In genomic region chr1:56225964-56226594, GRCh38 we compare ENCODE assay signal across 24 cellular contexts.
DNase-seq lines count a peak whose midpoint lies in the region; ATAC-seq, FAIRE-seq and TF ChIP-seq lines count a peak whose summit lies in the region.
"Had no signal": no experiment of that assay in that cellular context is flagged by ENCODE, and none has a peak within 500 bp of the region (broad histone marks: within the 10 kb centered on the region; RNA-seq: fewer than 3 reads in every experiment).

No MANE protein-coding gene starts in this region.

- CTCF ChIA-PET in A549 (lab: Yijun Ruan, JAX) = no interaction called here
- CTCF ChIA-PET in PC-3 (lab: Charles Lee) = no interaction called here
- CTCF ChIA-PET in activated CD8-positive, alpha-beta T cell treated with anti-CD3 and anti-CD28 coated beads for 36 hours (lab: Charles Lee) = no interaction called here

- intact Hi-C loops in PC-3 (cut with micrococcal nuclease) = no loop called here
- intact Hi-C loops in activated CD8-positive, alpha-beta T cell treated with anti-CD3 and anti-CD28 coated beads for 36 hours (cut with micrococcal nuclease) = no loop called here

- FAIRE-seq in A549 (lab: Jason Lieb, UNC) = no peak
- FAIRE-seq: A204.1, GM12891, GM18507 had no signal

- H3K27me3 Mint-ChIP-seq in activated CD8-positive, alpha-beta T cell treated with anti-CD3 and anti-CD28 coated beads for 36 hours = no peaks in the 10 kb centered on the region

- H3K4me1 Mint-ChIP-seq in activated CD8-positive, alpha-beta T cell treated with anti-CD3 and anti-CD28 coated beads for 36 hours (ENCODE audit: low read depth) = no peaks in the 10 kb centered on the region
- H3K4me1 Mint-ChIP-seq: CD4-positive, alpha-beta memory T cell had no signal

- TF ChIP-seq POLR2A in A549 (IDR thresholded peaks at IDR 0.05; ENCODE audit: low read length) = no peak

- H3K36me3 ChIP-seq in PC-3 (ENCODE audit: low read depth, low read length) (no peaks in the 10 kb centered on the region), liver (ENCODE audit: control insufficient read depth in 4 of 4, insufficient read depth in 3 of 4, low read depth in 1 of 4, low read length in 3 of 4) (no peaks in the 10 kb centered on the region)
- H3K36me3 ChIP-seq: BE2C; BLaER1 treated with 17β-estradiol and CSF1 and Interleukin-3, amounts not matched to agents 10 nM and 100 nM had no signal

- no peaks in the 10 kb centered on the region for H3K27me3 ChIP-seq in PC-3 (ENCODE audit: low read length)
- no peaks in the 10 kb centered on the region for H3K27me3 ChIP-seq in liver (ENCODE audit: control insufficient read depth in 4 of 4, insufficient read depth in 4 of 4, low read length in 3 of 4)
- H3K27me3 ChIP-seq: BE2C had no signal

- POLR2A ChIA-PET in A549 (lab: Yijun Ruan, JAX) = no interaction called here
- POLR2A ChIA-PET in PC-3 (lab: Charles Lee; ENCODE audit: unreplicated experiment) = no interaction called here
- POLR2A ChIA-PET in activated CD8-positive, alpha-beta T cell treated with anti-CD3 and anti-CD28 coated beads for 36 hours (lab: Charles Lee) = no interaction called here

- DNase-seq in A549 (ENCODE audit: low read depth in 1 of 2, low spot score in 1 of 2) (no peak), PC-3 (no peak), hepatic stellate cell (ENCODE audit: low spot score) (no peak), activated T-cell treated with anti-CD3 and anti-CD28 coated beads for 4 hours (no peak)
- no peak for DNase-seq in activated CD8-positive, alpha-beta T cell treated with anti-CD3 and anti-CD28 coated beads for 36 hours
- DNase-seq: ACHN; AML-193; BE2C; Calu3; CD4-positive, alpha-beta memory T cell; COR-L47; DMS53; DMS79 treated with DMSO at 0.1 percent for 48 hours; GF-D8; H9 had no signal

- no peak overlapping the region for H3K27ac Mint-ChIP-seq in activated CD8-positive, alpha-beta T cell treated with anti-CD3 and anti-CD28 coated beads for 36 hours
- H3K27ac Mint-ChIP-seq: CD14-positive monocyte; CD4-positive, alpha-beta memory T cell; GM23338; H9 had no signal

- no TSS peak for BruUV-seq in PC-3 (replicated peaks; lab: Mats Ljungman, UMichigan)

- H3K79me2 ChIP-seq in PC-3 (ENCODE audit: low read length) = no peaks in the 10 kb centered on the region

- H3K9me3 Mint-ChIP-seq in activated CD8-positive, alpha-beta T cell treated with anti-CD3 and anti-CD28 coated beads for 36 hours = peaks cover 2% of the 10 kb centered on the region
- H3K9me3 Mint-ChIP-seq: GM23338, H9 had no signal

- no peak overlapping the region for H3K4me2 ChIP-seq in A549
- no peak overlapping the region for H3K4me2 ChIP-seq in PC-3 (ENCODE audit: low read length)
- H3K4me2 ChIP-seq: BLaER1 treated with 17β-estradiol and CSF1 and Interleukin-3, amounts not matched to agents 10 nM and 100 nM; GM23338 had no signal

- H3K4me3 ChIP-seq in A549 (no peak overlapping the region), PC-3 (ENCODE audit: low read length) (no peak overlapping the region), liver (ENCODE audit: low read depth in 1 of 3, low read length in 3 of 3) (no peak overlapping the region)
- H3K4me3 ChIP-seq: BLaER1 treated with 17β-estradiol and CSF1 and Interleukin-3, amounts not matched to agents 10 nM and 100 nM; GM23338 had no signal

- no peaks in the 10 kb centered on the region for H4K20me1 ChIP-seq in PC-3 (ENCODE audit: low read length)

- ATAC-seq in A549 (no peak), PC-3 (peak; percentile 38; the same call in 1 of the 2 replicates)
- ATAC-seq in activated CD8-positive, alpha-beta T cell treated with anti-CD3 and anti-CD28 coated beads for 36 hours = no peak
- ATAC-seq: GM23338, HCT116 had no signal

- no peak overlapping the region for H2AFZ ChIP-seq in PC-3 (ENCODE audit: low read length)

- no peaks in the 10 kb centered on the region for H3F3A ChIP-seq in PC-3 (ENCODE audit: low read length, unreplicated experiment)

- H3K4me3 Mint-ChIP-seq in activated CD8-positive, alpha-beta T cell treated with anti-CD3 and anti-CD28 coated beads for 36 hours = no peak overlapping the region
- H3K4me3 Mint-ChIP-seq: CD14-positive monocyte; CD4-positive, alpha-beta memory T cell; GM23338; H9 had no signal

- WGBS in A549 (ENCODE audit: missing lambda C conversion rate) = 90% methylated on average over 1 of the region's 1 CpG
- 36% methylated on average over 1 of the region's 1 CpG for WGBS in liver

- H3K9ac ChIP-seq in PC-3 (ENCODE audit: low read length) = no peak overlapping the region
- H3K9ac ChIP-seq in liver (ENCODE audit: low read depth in 1 of 2, low read length in 2 of 2) = no peak overlapping the region
- H3K9ac ChIP-seq: BLaER1 treated with 17β-estradiol and CSF1 and Interleukin-3, amounts not matched to agents 10 nM and 100 nM had no signal

- TF ChIP-seq CTCF in A549 (IDR thresholded peaks at IDR 0.05) (no peak), PC-3 (conservative IDR thresholded peaks at IDR 0.05; ENCODE audit: low read depth, low read length) (no peak), liver (IDR thresholded peaks at IDR 0.05; ENCODE audit: low read depth, low read length, missing input control) (no peak)
- no peak for TF ChIP-seq CTCF in activated CD8-positive, alpha-beta T cell treated with anti-CD3 and anti-CD28 coated beads for 36 hours (IDR thresholded peaks at IDR 0.05)

- no peaks in the 10 kb centered on the region for H3K9me2 ChIP-seq in PC-3 (replicated peaks; ENCODE audit: low read length)

- H3K27ac ChIP-seq in A549 = no peak overlapping the region
- no peak overlapping the region for H3K27ac ChIP-seq in PC-3 (ENCODE audit: low read length)
- no peak overlapping the region for H3K27ac ChIP-seq in liver (ENCODE audit: low read depth in 1 of 2, low read length in 2 of 2)
- H3K27ac ChIP-seq: 22Rv1; BLaER1 treated with 17β-estradiol and CSF1 and Interleukin-3, amounts not matched to agents 10 nM and 100 nM had no signal

- H3K9me3 ChIP-seq in A549 = no peaks in the 10 kb centered on the region
- H3K9me3 ChIP-seq in PC-3 (ENCODE audit: low read length) = no peaks in the 10 kb centered on the region
- H3K9me3 ChIP-seq in liver (ENCODE audit: control insufficient read depth in 4 of 4, low read length in 3 of 4) = no peaks in the 10 kb centered on the region
- H3K9me3 ChIP-seq: BE2C; BLaER1 treated with 17β-estradiol and CSF1 and Interleukin-3, amounts not matched to agents 10 nM and 100 nM had no signal

- H3K4me1 ChIP-seq in A549 (no peaks in the 10 kb centered on the region), PC-3 (ENCODE audit: insufficient read depth, low read length) (0 out of 2 replicates have a peak, but pooled peaks cover 9% of the 10 kb centered on the region), liver (ENCODE audit: control insufficient read depth in 4 of 4, insufficient read depth in 4 of 4, low read length in 3 of 4) (no peaks in the 10 kb centered on the region)
- H3K4me1 ChIP-seq: BE2C had no signal

- no peak for TF ChIP-seq RAD21 in A549 (conservative IDR thresholded peaks at IDR 0.05 in 1 of 2, IDR thresholded peaks at IDR 0.05 in 1 of 2)
- TF ChIP-seq RAD21 in liver (IDR thresholded peaks at IDR 0.05) = no peak

- no peak for TF ChIP-seq EP300 in A549 (IDR thresholded peaks at IDR 0.05)

- no peaks in the 10 kb centered on the region for H3K36me3 Mint-ChIP-seq in activated CD8-positive, alpha-beta T cell treated with anti-CD3 and anti-CD28 coated beads for 36 hours (ENCODE audit: low read depth)
- H3K36me3 Mint-ChIP-seq: CD14-positive monocyte; CD4-positive, alpha-beta memory T cell had no signal

TF ChIP-seq in A549, 52 proteins besides CTCF, POLR2A, EP300 and RAD21:
- TF ChIP-seq HES2 (IDR thresholded peaks at IDR 0.05) = no peak
- peak; percentile 55 for TF ChIP-seq MAFK (IDR thresholded peaks at IDR 0.05; ENCODE audit: partially characterized antibody)
- TF ChIP-seq HEYL (CRISPR knock-in tag; IDR thresholded peaks at IDR 0.05) = no peak
- no peak for TF ChIP-seq KDM1A (IDR thresholded peaks at IDR 0.05; ENCODE audit: low read depth)
- TF ChIP-seq GATA3 (IDR thresholded peaks at IDR 0.05; ENCODE audit: borderline replicate concordance) = no peak

TF ChIP-seq in liver, 16 proteins besides CTCF, POLR2A, EP300 and RAD21:
- peak; percentile 68 to 79 for TF ChIP-seq HNF4A (conservative IDR thresholded peaks at IDR 0.05)
- TF ChIP-seq HNF4G (IDR thresholded peaks at IDR 0.05) = peak; percentile 19
- no peak for TF ChIP-seq FOXA2 (IDR thresholded peaks at IDR 0.05)
TF ChIP-seq in liver: peak in this region for 2.
